Comparison of ENCODE assay signal across 9 cellular contexts in the genomic region with DNA sequence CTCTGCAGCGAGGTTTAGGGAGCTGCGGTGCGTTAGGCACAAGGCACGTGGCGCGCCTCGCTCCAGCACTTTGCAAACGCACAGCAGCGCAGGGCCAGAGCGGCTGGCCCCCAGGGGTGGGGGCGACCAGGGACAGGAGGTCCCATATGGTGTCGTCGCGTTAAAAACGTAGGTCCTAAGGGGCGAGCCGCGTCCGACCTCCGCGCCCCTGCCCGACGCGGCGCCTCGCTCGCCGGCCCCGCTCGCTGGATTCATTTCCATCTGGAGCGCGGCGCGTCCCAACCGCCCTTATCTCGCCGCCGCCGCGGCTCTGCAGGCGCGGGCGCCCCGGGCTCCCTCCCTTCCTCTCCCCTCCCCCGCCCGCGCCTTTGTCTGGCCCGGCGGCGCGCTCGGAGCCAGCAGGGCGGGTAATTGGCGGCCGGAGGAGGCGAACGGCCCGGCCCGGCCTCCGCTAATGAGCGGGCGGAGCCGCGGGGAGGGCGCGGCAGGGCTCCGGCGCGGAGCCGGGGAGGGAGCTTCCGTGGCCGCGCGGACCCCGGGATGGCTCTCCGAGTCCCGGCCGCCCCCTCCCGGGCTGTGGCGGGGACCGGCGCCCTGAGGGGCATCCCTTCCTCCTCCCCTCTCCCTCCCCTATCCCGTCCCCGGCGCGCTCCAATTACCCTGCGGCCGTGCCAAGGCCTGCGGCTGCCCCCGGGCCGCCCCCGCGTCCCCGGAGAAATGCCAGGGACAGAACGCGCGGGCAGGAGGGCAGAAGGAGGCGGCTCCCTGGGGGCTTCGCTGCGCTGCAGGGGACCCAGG.
DNase-seq lines count a peak whose midpoint lies in the region; ATAC-seq, FAIRE-seq and TF ChIP-seq lines count a peak whose summit lies in the region.
"Had no signal": no experiment of that assay in that cellular context is flagged by ENCODE, and none has a peak within 500 bp of the region (broad histone marks: within the 10 kb centered on the region; RNA-seq: fewer than 3 reads in every experiment).

No MANE protein-coding gene starts in this region.

- H4K20me1 ChIP-seq in keratinocyte (ENCODE audit: control insufficient read depth, extremely low read depth, insufficient read depth, low read length), result no peaks in the 10 kb centered on the region

- ATAC-seq in central memory CD8-positive, alpha-beta T cell (replicated peaks; ENCODE audit: extremely low read depth, poor library complexity, severe bottlenecking), result no peak
- ATAC-seq in HG03460 (IDR thresholded peaks at IDR 0.05; ENCODE audit: unreplicated experiment), result no peak
- ATAC-seq in HG03135 (IDR thresholded peaks at IDR 0.05; ENCODE audit: unreplicated experiment), result no peak

- no peaks in the 10 kb centered on the region for H3K9me3 ChIP-seq in A673 (ENCODE audit: low read depth, low read length, poor library complexity, severe bottlenecking)
- H3K9me3 ChIP-seq in SJCRH30 (replicated peaks), result no peaks in the 10 kb centered on the region
- no peaks in the 10 kb centered on the region for H3K9me3 ChIP-seq in keratinocyte (ENCODE audit: control insufficient read depth, low read depth, low read length)

- no peaks in the 10 kb centered on the region for H3K4me1 Mint-ChIP-seq in central memory CD8-positive, alpha-beta T cell

- no TSS peak for BruUV-seq in A673 (replicated peaks; lab: Mats Ljungman, UMichigan)

- H2AFZ ChIP-seq in keratinocyte (ENCODE audit: control insufficient read depth, low read length), result peak overlapping the region; percentile 5

- H3K36me3 ChIP-seq in A673 (ENCODE audit: insufficient read depth, low read length, poor library complexity, severe bottlenecking) (no peaks in the 10 kb centered on the region), H7 (replicated peaks; ENCODE audit: control insufficient read depth, insufficient read depth, low read length) (no peaks in the 10 kb centered on the region), SJCRH30 (no peaks in the 10 kb centered on the region), keratinocyte (ENCODE audit: control insufficient read depth in 2 of 2, extremely low read depth in 1 of 2, insufficient read depth in 2 of 2, low read length in 2 of 2) (no peaks in the 10 kb centered on the region)

- H3K4me1 ChIP-seq in A673 (ENCODE audit: insufficient read depth, low read length, poor library complexity, severe bottlenecking) (peaks cover 7% of the 10 kb centered on the region), SJCRH30 (peaks cover 10% of the 10 kb centered on the region), keratinocyte (ENCODE audit: control insufficient read depth, extremely low read depth, insufficient read depth, low read length) (peaks cover 3% of the 10 kb centered on the region)

- no peaks in the 10 kb centered on the region for H3K36me3 Mint-ChIP-seq in central memory CD8-positive, alpha-beta T cell (ENCODE audit: insufficient read depth)

- H3K27me3 ChIP-seq in A673 (replicated peaks; ENCODE audit: insufficient read depth, low read depth, low read length, poor library complexity) (no peaks in the 10 kb centered on the region), H7 (ENCODE audit: control insufficient read depth, insufficient read depth, low read length) (peaks cover 2% of the 10 kb centered on the region; the same call in 1 of the 2 replicates), SJCRH30 (no peaks in the 10 kb centered on the region), keratinocyte (ENCODE audit: control insufficient read depth, extremely low read depth, insufficient read depth, low read length) (peaks cover 23% of the 10 kb centered on the region)

- H3K27ac Mint-ChIP-seq in central memory CD8-positive, alpha-beta T cell (ENCODE audit: low read depth), result no peak overlapping the region

- no peak for FAIRE-seq in keratinocyte (lab: Jason Lieb, UNC)
- FAIRE-seq: islet of Langerhans had no signal

- intact Hi-C loops in A673 (cut with micrococcal nuclease; ENCODE audit: unreplicated experiment), result no loop called here

- TF ChIP-seq CTCF in A673 (conservative IDR thresholded peaks at IDR 0.05; ENCODE audit: low read depth, low read length) (no peak), keratinocyte (optimal IDR thresholded peaks at IDR 0.05 in 1 of 3, IDR thresholded peaks at IDR 0.05 in 1 of 3, conservative IDR thresholded peaks at IDR 0.05 in 1 of 3; ENCODE audit: extremely low read depth in 1 of 3, insufficient read depth in 2 of 3, low read length in 3 of 3) (no peak)

- no peak overlapping the region for H3K9ac ChIP-seq in keratinocyte (ENCODE audit: control insufficient read depth, extremely low read depth, insufficient read depth, low read length)

- no peaks in the 10 kb centered on the region for H3K9me1 ChIP-seq in keratinocyte (ENCODE audit: control insufficient read depth, extremely low read depth, insufficient read depth, low read length)

- DNase-seq in A673 (ENCODE audit: low spot score), result peak; percentile 50
- DNase-seq in H7, result peak; percentile 96
- DNase-seq in SJCRH30, result peak; percentile 57 to 70
- DNase-seq in central memory CD8-positive, alpha-beta T cell (ENCODE audit: low spot score in 2 of 2), result no peak
- DNase-seq in keratinocyte (ENCODE audit: low read depth, low spot score), result no peak
- peak; percentile 3 to 24 for DNase-seq in stimulated activated CD4-positive, alpha-beta T cell treated with anti-CD3 and anti-CD28 coated beads, Interleukin-1b, Interleukin-23, amount 100 ng/mL, for 4 hours (ENCODE audit: low read depth in 2 of 2)

- dilution Hi-C loops in keratinocyte (cut with MboI; ENCODE audit: extremely low pct_ligation_motif_present, low sequenced_read_pairs), result no loop called here

- no peaks in the 10 kb centered on the region for H3K9me3 Mint-ChIP-seq in central memory CD8-positive, alpha-beta T cell

- peak overlapping the region; percentile 60 for H3K4me2 ChIP-seq in keratinocyte (ENCODE audit: control insufficient read depth, extremely low read depth, insufficient read depth, low read depth, low read length)

- peak overlapping the region; percentile 47 for H3K4me3 ChIP-seq in A673 (ENCODE audit: low read depth, low read length, poor library complexity, severe bottlenecking)
- H3K4me3 ChIP-seq in H7 (ENCODE audit: insufficient read depth, low read depth, low read length), result peak overlapping the region; percentile 59
- peak overlapping the region; percentile 65 for H3K4me3 ChIP-seq in SJCRH30
- H3K4me3 ChIP-seq in keratinocyte (ENCODE audit: control insufficient read depth in 2 of 3, extremely low read depth in 1 of 3, insufficient read depth in 2 of 3, low read depth in 1 of 3, low read length in 3 of 3), result peak overlapping the region in 2 of 3 experiments; percentile 22 to 29

- H3K27me3 Mint-ChIP-seq in central memory CD8-positive, alpha-beta T cell, result peaks cover 64% of the 10 kb centered on the region

- H3K4me3 Mint-ChIP-seq in central memory CD8-positive, alpha-beta T cell, result peak overlapping the region; percentile 20

- no peaks in the 10 kb centered on the region for H3K79me2 ChIP-seq in keratinocyte (ENCODE audit: control insufficient read depth, insufficient read depth, low read length)

- POLR2A ChIA-PET in A673 (lab: Charles Lee; ENCODE audit: low non-redundant PET), result no interaction called here

- H3K27ac ChIP-seq in A673 (ENCODE audit: low read depth, low read length, poor library complexity, severe bottlenecking), result no peak overlapping the region
- peak overlapping the region; percentile 88 for H3K27ac ChIP-seq in SJCRH30
- no peak overlapping the region for H3K27ac ChIP-seq in keratinocyte (ENCODE audit: control insufficient read depth, insufficient read depth, low read length)

- CTCF ChIA-PET in A673 (lab: Charles Lee), result no interaction called here

Comparison
In these comparisons a context has a peak if more than half of its experiments do, and no peak if none do; other contexts are left out.
1. DNase-seq: peak in A673 (single experiment), H7 (single experiment), SJCRH30 (2 of 2) and stimulated activated CD4-positive, alpha-beta T cell treated with anti-CD3 and anti-CD28 coated beads, Interleukin-1b, Interleukin-23, amount 100 ng/mL, for 4 hours (2 of 2); none in central memory CD8-positive, alpha-beta T cell (0 of 2) and keratinocyte (single experiment).
2. Peak in every context shown above with its lines, with median percentiles within 50 percentile points of each other: H3K4me3 ChIP-seq.